In genomic region chr14:97113339-97113738, GRCh38 we compare ENCODE assay signal across 13 cellular contexts.
"Had no signal": no experiment of that assay in that cellular context is flagged by ENCODE, and none has a peak within 500 bp of the region (broad histone marks: within the 10 kb centered on the region; RNA-seq: fewer than 3 reads in every experiment).

No MANE protein-coding gene starts in this region.

- H3K27ac ChIP-seq: adrenal gland, neural progenitor cell, pancreas, spleen, upper lobe of right lung had no signal

- H3K36me3 Mint-ChIP-seq: activated naive CD4-positive, alpha-beta T cell treated with anti-CD3 and anti-CD28 coated beads, Interleukin-2, amount 50 U/mL, for 24 hours; naive B cell; neural progenitor cell had no signal

- H3K9me3 ChIP-seq: adrenal gland, pancreas, upper lobe of right lung had no signal

- H3K27me3 Mint-ChIP-seq: activated naive CD4-positive, alpha-beta T cell treated with anti-CD3 and anti-CD28 coated beads, Interleukin-2, amount 50 U/mL, for 24 hours had no signal

- ATAC-seq: activated CD8-positive, alpha-beta T cell treated with anti-CD3 and anti-CD28 coated beads for 36 hours; pancreas; sciatic nerve; stimulated activated naive CD8-positive, alpha-beta T cell treated with anti-CD3 and anti-CD28 coated beads, Interleukin-15, amount 100 ng/mL, for 72 hours; upper lobe of right lung had no signal

- H3K27ac Mint-ChIP-seq: activated CD8-positive, alpha-beta T cell treated with anti-CD3 and anti-CD28 coated beads for 36 hours; activated naive CD4-positive, alpha-beta T cell treated with anti-CD3 and anti-CD28 coated beads, Interleukin-2, amount 50 U/mL, for 24 hours; neural progenitor cell; stimulated activated naive CD8-positive, alpha-beta T cell treated with anti-CD3 and anti-CD28 coated beads, Interleukin-15, amount 100 ng/mL, for 72 hours had no signal

- H3K4me3 ChIP-seq: adrenal gland, neural progenitor cell, pancreas, spleen, upper lobe of right lung had no signal

- H3K4me3 Mint-ChIP-seq: activated CD8-positive, alpha-beta T cell treated with anti-CD3 and anti-CD28 coated beads for 36 hours; activated naive CD4-positive, alpha-beta T cell treated with anti-CD3 and anti-CD28 coated beads, Interleukin-2, amount 50 U/mL, for 24 hours; naive B cell; neural progenitor cell; stimulated activated naive CD8-positive, alpha-beta T cell treated with anti-CD3 and anti-CD28 coated beads, Interleukin-15, amount 100 ng/mL, for 72 hours had no signal

- H3K27me3 ChIP-seq: adrenal gland, neural progenitor cell, pancreas, upper lobe of right lung had no signal

- H2AFZ ChIP-seq: neural progenitor cell had no signal

- H3K36me3 ChIP-seq: adrenal gland, neural progenitor cell, pancreas, spleen, upper lobe of right lung had no signal

- H3K9me3 Mint-ChIP-seq: neural progenitor cell had no signal

- H3K4me2 ChIP-seq: neural progenitor cell had no signal

- H3K9ac ChIP-seq: neural progenitor cell had no signal

- H3K4me1 ChIP-seq: adrenal gland, neural progenitor cell, pancreas, spleen, upper lobe of right lung had no signal

- DNase-seq: activated CD4-positive, alpha-beta T cell treated with anti-CD3 and anti-CD28 coated beads for 48 hours; activated CD8-positive, alpha-beta T cell treated with anti-CD3 and anti-CD28 coated beads for 36 hours; activated effector memory CD4-positive, alpha-beta T cell treated with anti-CD3 and anti-CD28 coated beads, Interleukin-2, amount 50 U/mL, for 16 hours; activated T-cell treated with anti-CD3 and anti-CD28 coated beads, Interleukin-2, amount 50 U/mL, for 48 hours; naive B cell; pancreas; spleen; stimulated activated naive CD8-positive, alpha-beta T cell treated with anti-CD3 and anti-CD28 coated beads, Interleukin-15, amount 100 ng/mL, for 72 hours; upper lobe of right lung had no signal
